13 cellular contexts compared by ENCODE assay signal in the genomic region with DNA sequence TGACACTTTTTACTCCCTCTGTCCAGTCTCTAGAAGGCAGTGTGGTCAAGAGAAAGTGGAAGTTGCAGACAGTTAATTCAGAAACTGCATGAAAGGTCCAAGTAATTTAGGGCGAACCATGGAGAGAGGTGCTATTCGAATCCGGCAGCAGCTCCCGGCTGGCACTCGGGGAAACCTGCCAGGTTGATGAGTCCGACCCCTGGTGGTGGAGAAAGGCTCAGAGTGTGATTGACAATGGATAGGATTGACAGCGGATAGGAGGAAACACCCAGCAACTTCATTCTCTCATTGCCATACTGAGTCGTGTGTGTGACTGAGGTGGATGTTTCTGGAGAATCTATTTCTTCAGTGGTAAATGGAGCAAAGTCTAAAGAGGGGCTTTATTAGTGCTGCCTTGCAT.
DNase-seq lines count a peak whose midpoint lies in the region; ATAC-seq, FAIRE-seq and TF ChIP-seq lines count a peak whose summit lies in the region.
"Had no signal": no experiment of that assay in that cellular context is flagged by ENCODE, and none has a peak within 500 bp of the region (broad histone marks: within the 10 kb centered on the region; RNA-seq: fewer than 3 reads in every experiment).

No MANE protein-coding gene starts in this region.

- in situ Hi-C loops in HepG2 (cut with HindIII; ENCODE audit: extremely low pct_ligation_motif_present, low pct_unique_long_range_greater_than_20kb): no loop called here

- no peak overlapping the region for H2AFZ ChIP-seq in HepG2 (ENCODE audit: low read length)

- ATAC-seq in HG02610 (IDR thresholded peaks at IDR 0.05; ENCODE audit: unreplicated experiment) (peak; percentile 44), HepG2 (peak; percentile 97)
- ATAC-seq in stimulated activated naive CD8-positive, alpha-beta T cell treated with anti-CD3 and anti-CD28 coated beads, Interleukin-15, Interleukin-2, amounts not matched to agents 100 U/mL and 50 U/mL, for 24 hours: no peak

- H3K9me3 ChIP-seq in HepG2 (ENCODE audit: low read length): no peaks in the 10 kb centered on the region

- POLR2A ChIA-PET in HepG2 (lab: Yijun Ruan, JAX): no interaction called here

- CTCF ChIA-PET in HepG2 (lab: Yijun Ruan, JAX; ENCODE audit: low intra/inter-chr PET ratio, low total read pairs): interaction anchor here (1.1 to 1.8 kb wide), 2 partner anchors 67 to 77 kb away, joined by 6 to 17 read pairs; no protein-coding TSS in a partner anchor

- TF ChIP-seq EP300 in HepG2 (IDR thresholded peaks at IDR 0.05; ENCODE audit: low read depth in 2 of 2, low read length in 2 of 2): no peak
- no peak for TF ChIP-seq EP300 in HepG2 (CRISPR knock-in tag; IDR thresholded peaks at IDR 0.05; ENCODE audit: borderline replicate concordance)

- H3K4me2 ChIP-seq in HepG2 (ENCODE audit: low read depth, low read length): no peak overlapping the region

- peak; percentile 59; the same call in 1 of the 2 replicates for TF ChIP-seq RAD21 in HepG2 (CRISPR knock-in tag; IDR thresholded peaks at IDR 0.05)

- H3K4me3 ChIP-seq in HepG2 (replicated peaks in 1 of 3; ENCODE audit: insufficient read depth in 1 of 3, low read depth in 2 of 3, low read length in 3 of 3): no peak overlapping the region

- no peaks in the 10 kb centered on the region for H4K20me1 ChIP-seq in HepG2 (ENCODE audit: insufficient read depth, low read length)

- DNase-seq in D721Med (ENCODE audit: insufficient read length, low spot score) (no peak), SW480 (ENCODE audit: low spot score) (peak; percentile 59), HepG2 (ENCODE audit: low spot score) (peak; percentile 57), cerebellum (ENCODE audit: low spot score) (no peak), A172 (ENCODE audit: low spot score) (no peak)
- no peak for DNase-seq in stimulated activated naive CD8-positive, alpha-beta T cell treated with anti-CD3 and anti-CD28 coated beads, Interleukin-15, Interleukin-2, amounts not matched to agents 100 U/mL and 50 U/mL, for 24 hours
- no peak for DNase-seq in activated CD8-positive, alpha-beta memory T cell treated with anti-CD3 and anti-CD28 coated beads, Interleukin-2, amount 50 U/mL, for 4 hours
- DNase-seq: activated CD4-positive, alpha-beta T cell treated with anti-CD3 and anti-CD28 coated beads for 1 hour; NCI-H2029; stimulated activated CD4-positive, alpha-beta T cell treated with anti-CD3 and anti-CD28 coated beads, Interleukin-15, amount 100 ng/mL, for 24 hours had no signal

- no peaks in the 10 kb centered on the region for H3K79me2 ChIP-seq in HepG2 (ENCODE audit: insufficient read depth, low read length)

- H3K27me3 ChIP-seq in HepG2 (ENCODE audit: control insufficient read depth in 1 of 2, insufficient read depth in 2 of 2, low read length in 2 of 2): peaks cover 2 to 7% of the 10 kb centered on the region in 2 experiments; a peak in 1 of 5 replicates

- TF ChIP-seq POLR2A in HepG2 (IDR thresholded peaks at IDR 0.05; ENCODE audit: insufficient read depth in 1 of 2, low read depth in 2 of 2, low read length in 2 of 2): no peak

- H3K4me1 ChIP-seq in HepG2 (ENCODE audit: insufficient read depth, low read length): no peaks in the 10 kb centered on the region

- no peak overlapping the region for H3K9ac ChIP-seq in HepG2 (ENCODE audit: insufficient read depth, low read depth, low read length)

- intact Hi-C loops in HepG2 (cut with micrococcal nuclease; ENCODE audit: unreplicated experiment): loop anchor here (1.0 kb wide), 2 partner anchors 67 to 77 kb away; no protein-coding TSS in a partner anchor

- no peak for FAIRE-seq in D721Med (lab: Jason Lieb, UNC)
- peak; percentile 86 for FAIRE-seq in HepG2 (lab: Jason Lieb, UNC)
- FAIRE-seq: bronchial epithelial cell, islet of Langerhans had no signal

- WGBS in HepG2 (ENCODE audit: low lambda C conversion rate): 4% methylated on average over 8 of the region's 8 CpGs

- H3K36me3 ChIP-seq in HepG2 (replicated peaks in 1 of 2; ENCODE audit: control insufficient read depth in 1 of 2, insufficient read depth in 2 of 2, low read length in 2 of 2): no peaks in the 10 kb centered on the region

- no peak overlapping the region for H3K27ac ChIP-seq in HepG2 (ENCODE audit: extremely low read length, insufficient read depth, low read length)

- TF ChIP-seq CTCF in D721Med (IDR thresholded peaks at IDR 0.05; ENCODE audit: insufficient read depth, missing control alignments): peak; percentile 51
- peak; percentile 78 for TF ChIP-seq CTCF in HepG2 (CRISPR knock-in tag; IDR thresholded peaks at IDR 0.05)

- BruUV-seq in HepG2 (replicated peaks; lab: Mats Ljungman, UMichigan): no TSS peak

TF ChIP-seq in HepG2, 621 proteins besides CTCF, POLR2A, EP300 and RAD21:
- TF ChIP-seq, protein P1, sequence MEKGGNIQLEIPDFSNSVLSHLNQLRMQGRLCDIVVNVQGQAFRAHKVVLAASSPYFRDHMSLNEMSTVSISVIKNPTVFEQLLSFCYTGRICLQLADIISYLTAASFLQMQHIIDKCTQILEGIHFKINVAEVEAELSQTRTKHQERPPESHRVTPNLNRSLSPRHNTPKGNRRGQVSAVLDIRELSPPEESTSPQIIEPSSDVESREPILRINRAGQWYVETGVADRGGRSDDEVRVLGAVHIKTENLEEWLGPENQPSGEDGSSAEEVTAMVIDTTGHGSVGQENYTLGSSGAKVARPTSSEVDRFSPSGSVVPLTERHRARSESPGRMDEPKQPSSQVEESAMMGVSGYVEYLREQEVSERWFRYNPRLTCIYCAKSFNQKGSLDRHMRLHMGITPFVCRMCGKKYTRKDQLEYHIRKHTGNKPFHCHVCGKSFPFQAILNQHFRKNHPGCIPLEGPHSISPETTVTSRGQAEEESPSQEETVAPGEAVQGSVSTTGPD (CRISPR knock-in tag; IDR thresholded peaks at IDR 0.05): no peak
- peak; percentile 48 for TF ChIP-seq STAG1 (CRISPR knock-in tag; IDR thresholded peaks at IDR 0.05)
- TF ChIP-seq SMC3 (IDR thresholded peaks at IDR 0.05; ENCODE audit: low read length): peak; percentile 76
- no peak for TF ChIP-seq ZNF124 (CRISPR knock-in tag; IDR thresholded peaks at IDR 0.05)
- 0 out of 2 replicates have a peak, but pooled peaks have one; percentile 4 for TF ChIP-seq PRMT3 (CRISPR knock-in tag; IDR thresholded peaks at IDR 0.05; ENCODE audit: borderline replicate concordance, low read depth)
- TF ChIP-seq, protein P2, sequence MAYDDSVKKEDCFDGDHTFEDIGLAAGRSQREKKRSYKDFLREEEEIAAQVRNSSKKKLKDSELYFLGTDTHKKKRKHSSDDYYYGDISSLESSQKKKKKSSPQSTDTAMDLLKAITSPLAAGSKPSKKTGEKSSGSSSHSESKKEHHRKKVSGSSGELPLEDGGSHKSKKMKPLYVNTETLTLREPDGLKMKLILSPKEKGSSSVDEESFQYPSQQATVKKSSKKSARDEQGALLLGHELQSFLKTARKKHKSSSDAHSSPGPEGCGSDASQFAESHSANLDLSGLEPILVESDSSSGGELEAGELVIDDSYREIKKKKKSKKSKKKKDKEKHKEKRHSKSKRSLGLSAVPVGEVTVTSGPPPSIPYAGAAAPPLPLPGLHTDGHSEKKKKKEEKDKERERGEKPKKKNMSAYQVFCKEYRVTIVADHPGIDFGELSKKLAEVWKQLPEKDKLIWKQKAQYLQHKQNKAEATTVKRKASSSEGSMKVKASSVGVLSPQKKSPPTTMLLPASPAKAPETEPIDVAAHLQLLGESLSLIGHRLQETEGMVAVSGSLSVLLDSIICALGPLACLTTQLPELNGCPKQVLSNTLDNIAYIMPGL (CRISPR knock-in tag; IDR thresholded peaks at IDR 0.05; ENCODE audit: borderline replicate concordance in 1 of 2, low read depth in 1 of 2): 0 out of 4 replicates have a peak, but pooled peaks of 1 of the 2 experiments have one; percentile 18
- no peak for TF ChIP-seq ZNF746 (CRISPR knock-in tag; IDR thresholded peaks at IDR 0.05)
- TF ChIP-seq ZNF441 (CRISPR knock-in tag; IDR thresholded peaks at IDR 0.05; ENCODE audit: borderline replicate concordance): peak; percentile 89
- peak; percentile 34; the same call in 1 of the 2 replicates for TF ChIP-seq ELF3 (CRISPR knock-in tag; IDR thresholded peaks at IDR 0.05)
- peak; percentile 86 for TF ChIP-seq XRCC5 (optimal IDR thresholded peaks at IDR 0.05; ENCODE audit: low read length)
- peak; percentile 13 for TF ChIP-seq TEAD3 (CRISPR knock-in tag; optimal IDR thresholded peaks at IDR 0.05; ENCODE audit: borderline replicate concordance)
- TF ChIP-seq FLYWCH1 (CRISPR knock-in tag; IDR thresholded peaks at IDR 0.05): no peak
- TF ChIP-seq NR2F6 (IDR thresholded peaks at IDR 0.05): no peak
- TF ChIP-seq NR2F6 (CRISPR knock-in tag; IDR thresholded peaks at IDR 0.05): no peak
- TF ChIP-seq ZNF317 (CRISPR knock-in tag; IDR thresholded peaks at IDR 0.05): peak; percentile 93
- no peak for TF ChIP-seq NR1H2 (CRISPR knock-in tag; IDR thresholded peaks at IDR 0.05; ENCODE audit: borderline replicate concordance, low read depth)
- peak; percentile 52; the same call in 1 of the 2 replicates for TF ChIP-seq KDM2A (CRISPR knock-in tag; IDR thresholded peaks at IDR 0.05; ENCODE audit: borderline replicate concordance, low read depth)
- TF ChIP-seq, protein P3, sequence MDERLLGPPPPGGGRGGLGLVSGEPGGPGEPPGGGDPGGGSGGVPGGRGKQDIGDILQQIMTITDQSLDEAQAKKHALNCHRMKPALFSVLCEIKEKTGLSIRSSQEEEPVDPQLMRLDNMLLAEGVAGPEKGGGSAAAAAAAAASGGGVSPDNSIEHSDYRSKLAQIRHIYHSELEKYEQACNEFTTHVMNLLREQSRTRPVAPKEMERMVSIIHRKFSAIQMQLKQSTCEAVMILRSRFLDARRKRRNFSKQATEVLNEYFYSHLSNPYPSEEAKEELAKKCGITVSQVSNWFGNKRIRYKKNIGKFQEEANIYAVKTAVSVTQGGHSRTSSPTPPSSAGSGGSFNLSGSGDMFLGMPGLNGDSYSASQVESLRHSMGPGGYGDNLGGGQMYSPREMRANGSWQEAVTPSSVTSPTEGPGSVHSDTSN (CRISPR knock-in tag; IDR thresholded peaks at IDR 0.05): peak; percentile 65

Comparison
In these comparisons a context has a peak if more than half of its experiments do, and no peak if none do; other contexts are left out.
1. DNase-seq: peak in SW480 (single experiment) and HepG2 (single experiment); none in D721Med (single experiment), stimulated activated naive CD8-positive, alpha-beta T cell treated with anti-CD3 and anti-CD28 coated beads, Interleukin-15, Interleukin-2, amounts not matched to agents 100 U/mL and 50 U/mL, for 24 hours (single experiment), cerebellum (single experiment), A172 (single experiment) and activated CD8-positive, alpha-beta memory T cell treated with anti-CD3 and anti-CD28 coated beads, Interleukin-2, amount 50 U/mL, for 4 hours (single experiment).